ENCODE assay signal across 1 cellular context in the genomic region with DNA sequence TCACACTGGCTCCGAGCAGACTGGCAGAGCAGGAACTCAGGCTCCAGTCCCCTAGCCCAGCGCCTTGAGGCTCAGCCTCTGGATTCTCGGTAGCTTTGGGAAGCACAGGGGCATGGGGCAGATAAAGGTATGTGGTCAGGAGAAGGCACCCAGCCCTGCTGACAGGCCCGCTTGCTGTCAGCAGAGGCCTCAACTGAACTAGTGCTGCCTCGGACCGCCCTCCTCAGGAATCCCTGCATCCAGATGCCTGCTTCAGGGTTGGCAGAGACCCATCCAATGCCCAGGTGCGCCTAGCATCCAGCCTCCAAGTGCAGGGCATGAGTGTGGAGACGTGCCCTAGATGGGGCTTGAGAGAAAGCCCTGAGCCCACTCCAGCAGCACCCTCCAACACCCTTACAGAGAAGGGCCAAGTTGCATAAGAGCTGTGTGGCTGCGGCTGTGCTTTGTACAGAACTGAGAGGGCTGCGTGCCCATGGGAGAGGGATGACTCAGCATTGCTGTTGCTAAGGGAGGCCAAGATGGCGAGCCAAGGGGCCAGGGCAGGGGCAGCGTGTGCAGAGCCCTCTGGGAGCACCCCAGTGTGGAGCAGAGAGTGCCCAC.
A peak's percentile ranks its signal among the peaks of the same experiment; 100 is the strongest.
TF ChIP-seq lines count a peak whose summit lies in the region.

No MANE protein-coding gene starts in this region.

TF ChIP-seq in HepG2, 621 proteins besides CTCF, POLR2A, EP300 and RAD21 (continued from another document):
- TF ChIP-seq ZNF646 (CRISPR knock-in tag; IDR thresholded peaks at IDR 0.05) (no peak), ZNF468 (CRISPR knock-in tag; IDR thresholded peaks at IDR 0.05) (no peak), ZSCAN29 (CRISPR knock-in tag; conservative IDR thresholded peaks at IDR 0.05) (no peak), ZNF776 (CRISPR knock-in tag; IDR thresholded peaks at IDR 0.05) (no peak), GATAD2A (CRISPR knock-in tag; IDR thresholded peaks at IDR 0.05) (peak; percentile 24; the same call in 1 of the 2 replicates), RAD51 (IDR thresholded peaks at IDR 0.05; ENCODE audit: borderline replicate concordance) (no peak), ZBTB44 (CRISPR knock-in tag; IDR thresholded peaks at IDR 0.05) (no peak), ZBTB38 (CRISPR knock-in tag; IDR thresholded peaks at IDR 0.05) (peak; percentile 64; the same call in 1 of the 2 replicates), ATF7 (IDR thresholded peaks at IDR 0.05) (no peak), ATF7 (CRISPR knock-in tag; IDR thresholded peaks at IDR 0.05) (0 out of 2 replicates have a peak, but pooled peaks have one; percentile 49), RBM22 (optimal IDR thresholded peaks at IDR 0.05; ENCODE audit: low read length) (no peak), SRSF4 (IDR thresholded peaks at IDR 0.05; ENCODE audit: low read depth, low read length, poor library complexity, severe bottlenecking) (no peak), BATF2 (CRISPR knock-in tag; IDR thresholded peaks at IDR 0.05) (no peak), ZBTB33 (CRISPR knock-in tag; IDR thresholded peaks at IDR 0.05) (peak; percentile 64), FOSL2 (CRISPR knock-in tag; IDR thresholded peaks at IDR 0.05) (peak; percentile 83), ZNF253 (CRISPR knock-in tag; IDR thresholded peaks at IDR 0.05; ENCODE audit: borderline replicate concordance) (no peak), KLF11 (CRISPR knock-in tag; IDR thresholded peaks at IDR 0.05) (no peak), POLR2G (IDR thresholded peaks at IDR 0.05; ENCODE audit: low read depth, low read length) (no peak), SP4 (CRISPR knock-in tag; IDR thresholded peaks at IDR 0.05) (no peak), NFE2L1 (CRISPR knock-in tag; IDR thresholded peaks at IDR 0.05; ENCODE audit: borderline replicate concordance) (peak; percentile 52; the same call in 1 of the 2 replicates), PATZ1 (CRISPR knock-in tag; IDR thresholded peaks at IDR 0.05) (0 out of 2 replicates have a peak, but pooled peaks have one; percentile 10), IRX3 (CRISPR knock-in tag; IDR thresholded peaks at IDR 0.05; ENCODE audit: borderline replicate concordance, low read depth) (no peak), DMAP1 (CRISPR knock-in tag; IDR thresholded peaks at IDR 0.05) (no peak)
- TF ChIP-seq, protein P1, sequence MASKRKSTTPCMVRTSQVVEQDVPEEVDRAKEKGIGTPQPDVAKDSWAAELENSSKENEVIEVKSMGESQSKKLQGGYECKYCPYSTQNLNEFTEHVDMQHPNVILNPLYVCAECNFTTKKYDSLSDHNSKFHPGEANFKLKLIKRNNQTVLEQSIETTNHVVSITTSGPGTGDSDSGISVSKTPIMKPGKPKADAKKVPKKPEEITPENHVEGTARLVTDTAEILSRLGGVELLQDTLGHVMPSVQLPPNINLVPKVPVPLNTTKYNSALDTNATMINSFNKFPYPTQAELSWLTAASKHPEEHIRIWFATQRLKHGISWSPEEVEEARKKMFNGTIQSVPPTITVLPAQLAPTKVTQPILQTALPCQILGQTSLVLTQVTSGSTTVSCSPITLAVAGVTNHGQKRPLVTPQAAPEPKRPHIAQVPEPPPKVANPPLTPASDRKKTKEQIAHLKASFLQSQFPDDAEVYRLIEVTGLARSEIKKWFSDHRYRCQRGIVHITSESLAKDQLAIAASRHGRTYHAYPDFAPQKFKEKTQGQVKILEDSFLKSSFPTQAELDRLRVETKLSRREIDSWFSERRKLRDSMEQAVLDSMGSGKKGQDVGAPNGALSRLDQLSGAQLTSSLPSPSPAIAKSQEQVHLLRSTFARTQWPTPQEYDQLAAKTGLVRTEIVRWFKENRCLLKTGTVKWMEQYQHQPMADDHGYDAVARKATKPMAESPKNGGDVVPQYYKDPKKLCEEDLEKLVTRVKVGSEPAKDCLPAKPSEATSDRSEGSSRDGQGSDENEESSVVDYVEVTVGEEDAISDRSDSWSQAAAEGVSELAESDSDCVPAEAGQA (IDR thresholded peaks at IDR 0.05; ENCODE audit: low read depth), result no peak
- TF ChIP-seq, protein P1 (CRISPR knock-in tag; IDR thresholded peaks at IDR 0.05; ENCODE audit: borderline replicate concordance), result no peak
- TF ChIP-seq, protein P2, sequence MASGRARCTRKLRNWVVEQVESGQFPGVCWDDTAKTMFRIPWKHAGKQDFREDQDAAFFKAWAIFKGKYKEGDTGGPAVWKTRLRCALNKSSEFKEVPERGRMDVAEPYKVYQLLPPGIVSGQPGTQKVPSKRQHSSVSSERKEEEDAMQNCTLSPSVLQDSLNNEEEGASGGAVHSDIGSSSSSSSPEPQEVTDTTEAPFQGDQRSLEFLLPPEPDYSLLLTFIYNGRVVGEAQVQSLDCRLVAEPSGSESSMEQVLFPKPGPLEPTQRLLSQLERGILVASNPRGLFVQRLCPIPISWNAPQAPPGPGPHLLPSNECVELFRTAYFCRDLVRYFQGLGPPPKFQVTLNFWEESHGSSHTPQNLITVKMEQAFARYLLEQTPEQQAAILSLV (CRISPR knock-in tag; IDR thresholded peaks at IDR 0.05; ENCODE audit: borderline replicate concordance), result no peak
- TF ChIP-seq, protein P3, sequence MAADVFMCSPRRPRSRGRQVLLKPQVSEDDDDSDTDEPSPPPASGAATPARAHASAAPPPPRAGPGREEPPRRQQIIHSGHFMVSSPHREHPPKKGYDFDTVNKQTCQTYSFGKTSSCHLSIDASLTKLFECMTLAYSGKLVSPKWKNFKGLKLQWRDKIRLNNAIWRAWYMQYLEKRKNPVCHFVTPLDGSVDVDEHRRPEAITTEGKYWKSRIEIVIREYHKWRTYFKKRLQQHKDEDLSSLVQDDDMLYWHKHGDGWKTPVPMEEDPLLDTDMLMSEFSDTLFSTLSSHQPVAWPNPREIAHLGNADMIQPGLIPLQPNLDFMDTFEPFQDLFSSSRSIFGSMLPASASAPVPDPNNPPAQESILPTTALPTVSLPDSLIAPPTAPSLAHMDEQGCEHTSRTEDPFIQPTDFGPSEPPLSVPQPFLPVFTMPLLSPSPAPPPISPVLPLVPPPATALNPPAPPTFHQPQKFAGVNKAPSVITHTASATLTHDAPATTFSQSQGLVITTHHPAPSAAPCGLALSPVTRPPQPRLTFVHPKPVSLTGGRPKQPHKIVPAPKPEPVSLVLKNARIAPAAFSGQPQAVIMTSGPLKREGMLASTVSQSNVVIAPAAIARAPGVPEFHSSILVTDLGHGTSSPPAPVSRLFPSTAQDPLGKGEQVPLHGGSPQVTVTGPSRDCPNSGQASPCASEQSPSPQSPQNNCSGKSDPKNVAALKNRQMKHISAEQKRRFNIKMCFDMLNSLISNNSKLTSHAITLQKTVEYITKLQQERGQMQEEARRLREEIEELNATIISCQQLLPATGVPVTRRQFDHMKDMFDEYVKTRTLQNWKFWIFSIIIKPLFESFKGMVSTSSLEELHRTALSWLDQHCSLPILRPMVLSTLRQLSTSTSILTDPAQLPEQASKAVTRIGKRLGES (CRISPR knock-in tag; IDR thresholded peaks at IDR 0.05; ENCODE audit: borderline replicate concordance), result no peak
